Comparison of ENCODE assay signal across 8 cellular contexts in genomic region chr7:876972-877311, GRCh38. TPM values are rescaled to one million over a fixed set of nuclear protein-coding genes. Genes with fewer than 3 reads are reported as not detected.
DNase-seq lines count a peak whose midpoint lies in the region; ATAC-seq and TF ChIP-seq lines count a peak whose summit lies in the region.

No MANE protein-coding gene starts in this region.

- DNase-seq in cardiac muscle cell (ENCODE audit: low read depth in 1 of 2, low spot score in 1 of 2) (peak in 1 of 2 donors; percentile 21), Right ventricle myocardium inferior (ENCODE audit: missing footprints) (no peak), iPS DF 6.9 (ENCODE audit: low read depth, low spot score) (no peak), SIG-M5 (lab: John Stamatoyannopoulos, UW) (no peak)
- no peak for DNase-seq in activated CD4-positive, alpha-beta memory T cell treated with anti-CD3 and anti-CD28 coated beads, Interleukin-2, amount 10 ng/mL, durations not matched to agents 7 days and 5 days
- DNase-seq in stimulated activated naive CD8-positive, alpha-beta T cell treated with anti-CD3 and anti-CD28 coated beads, Interleukin-15, amount 100 ng/mL, for 72 hours, result no peak
- DNase-seq in activated CD4-positive, CD25-positive, alpha-beta regulatory T cell (lab: John Stamatoyannopoulos, UW), result no peak

- H3K4me1 ChIP-seq in cardiac muscle cell (ENCODE audit: low read depth) (peaks cover 19% of the 10 kb centered on the region), iPS DF 6.9 (ENCODE audit: control insufficient read depth, insufficient read depth, low read length) (0 out of 2 replicates have a peak, but pooled peaks cover 3% of the 10 kb centered on the region)

- WGBS in iPS DF 6.9 (ENCODE audit: insufficient coverage, insufficient read length), result no CpG with 5 or more reads among the region's 26 CpGs

- ATAC-seq in Right ventricle myocardium inferior (no peak), HG03342 (IDR thresholded peaks at IDR 0.05; ENCODE audit: unreplicated experiment) (peak; percentile 28)
- peak; percentile 36 for ATAC-seq in stimulated activated naive CD8-positive, alpha-beta T cell treated with anti-CD3 and anti-CD28 coated beads, Interleukin-15, amount 100 ng/mL, for 72 hours

- H3K27me3 ChIP-seq in cardiac muscle cell (no peaks in the 10 kb centered on the region), iPS DF 6.9 (ENCODE audit: control insufficient read depth, insufficient read depth, low read length) (no peaks in the 10 kb centered on the region)

- H3K9me3 Mint-ChIP-seq in activated CD4-positive, alpha-beta memory T cell treated with anti-CD3 and anti-CD28 coated beads, Interleukin-2, amount 10 ng/mL, durations not matched to agents 7 days and 5 days, result no peaks in the 10 kb centered on the region
- H3K9me3 Mint-ChIP-seq in stimulated activated naive CD8-positive, alpha-beta T cell treated with anti-CD3 and anti-CD28 coated beads, Interleukin-15, amount 100 ng/mL, for 72 hours, result no peaks in the 10 kb centered on the region

- H3K36me3 ChIP-seq in cardiac muscle cell, result peaks cover 9% of the 10 kb centered on the region
- peaks cover 13% of the 10 kb centered on the region for H3K36me3 ChIP-seq in iPS DF 6.9 (ENCODE audit: control insufficient read depth, insufficient read depth, low read length)

- no peaks in the 10 kb centered on the region for H3K27me3 Mint-ChIP-seq in activated CD4-positive, alpha-beta memory T cell treated with anti-CD3 and anti-CD28 coated beads, Interleukin-2, amount 10 ng/mL, durations not matched to agents 7 days and 5 days
- no peaks in the 10 kb centered on the region for H3K27me3 Mint-ChIP-seq in stimulated activated naive CD8-positive, alpha-beta T cell treated with anti-CD3 and anti-CD28 coated beads, Interleukin-15, amount 100 ng/mL, for 72 hours

- H3K4me3 Mint-ChIP-seq in activated CD4-positive, alpha-beta memory T cell treated with anti-CD3 and anti-CD28 coated beads, Interleukin-2, amount 10 ng/mL, durations not matched to agents 7 days and 5 days, result peak overlapping the region; percentile 96
- peak overlapping the region; percentile 89 to 98 for H3K4me3 Mint-ChIP-seq in stimulated activated naive CD8-positive, alpha-beta T cell treated with anti-CD3 and anti-CD28 coated beads, Interleukin-15, amount 100 ng/mL, for 72 hours

- POLR2A ChIA-PET in activated CD4-positive, alpha-beta memory T cell treated with anti-CD3 and anti-CD28 coated beads, Interleukin-2, amount 10 ng/mL, durations not matched to agents 7 days and 5 days (lab: Charles Lee), result interaction anchor here (0.6 to 2.7 kb wide), 9 partner anchors 20 to 292 kb away, joined by 3 to 11 read pairs (median 3); partner anchors contain the start of gene COX19

- H3K27ac Mint-ChIP-seq in activated CD4-positive, alpha-beta memory T cell treated with anti-CD3 and anti-CD28 coated beads, Interleukin-2, amount 10 ng/mL, durations not matched to agents 7 days and 5 days, result peak overlapping the region; percentile 87
- peak overlapping the region; percentile 96 to 97 for H3K27ac Mint-ChIP-seq in stimulated activated naive CD8-positive, alpha-beta T cell treated with anti-CD3 and anti-CD28 coated beads, Interleukin-15, amount 100 ng/mL, for 72 hours

- intact Hi-C loops in Right ventricle myocardium inferior (cut with DNase I), result loop anchor here (10.0 kb wide), 1 partner anchor 552 kb away; no protein-coding TSS in a partner anchor

- H3K4me3 ChIP-seq in cardiac muscle cell, result peak overlapping the region; percentile 98
- peak overlapping the region; percentile 64 for H3K4me3 ChIP-seq in iPS DF 6.9 (ENCODE audit: low read length)

- H3K27ac ChIP-seq in cardiac muscle cell (peak overlapping the region; percentile 90), iPS DF 6.9 (ENCODE audit: low read length) (no peak overlapping the region)

- CTCF ChIA-PET in activated CD4-positive, alpha-beta memory T cell treated with anti-CD3 and anti-CD28 coated beads, Interleukin-2, amount 10 ng/mL, durations not matched to agents 7 days and 5 days (lab: Charles Lee), result no interaction called here

- peaks cover 24% of the 10 kb centered on the region for H3K36me3 Mint-ChIP-seq in activated CD4-positive, alpha-beta memory T cell treated with anti-CD3 and anti-CD28 coated beads, Interleukin-2, amount 10 ng/mL, durations not matched to agents 7 days and 5 days (ENCODE audit: low read depth)

- H3K4me1 Mint-ChIP-seq in activated CD4-positive, alpha-beta memory T cell treated with anti-CD3 and anti-CD28 coated beads, Interleukin-2, amount 10 ng/mL, durations not matched to agents 7 days and 5 days, result peaks cover 26% of the 10 kb centered on the region
- peaks cover 36% of the 10 kb centered on the region for H3K4me1 Mint-ChIP-seq in stimulated activated naive CD8-positive, alpha-beta T cell treated with anti-CD3 and anti-CD28 coated beads, Interleukin-15, amount 100 ng/mL, for 72 hours

- no peak for TF ChIP-seq CTCF in cardiac muscle cell (IDR thresholded peaks at IDR 0.05; ENCODE audit: low read depth, low read length)

- H3K9me3 ChIP-seq in cardiac muscle cell (ENCODE audit: low read depth) (no peaks in the 10 kb centered on the region), iPS DF 6.9 (ENCODE audit: control insufficient read depth, insufficient read depth, low read length) (no peaks in the 10 kb centered on the region)

RNA-seq across cellular contexts. Expression of gene GET4, which starts 0.6 kb away (rescaled TPM):
- total RNA-seq in cardiac muscle cell (45.3 and 55.0 TPM in 2 replicates), Right ventricle myocardium inferior (19.1 TPM)
- polyA plus RNA-seq in cardiac muscle cell, result 75.4 and 82.6 TPM in 2 replicates
- 10 to 100 TPM; 32.6 to 38.2 TPM for total RNA-seq in activated CD4-positive, alpha-beta memory T cell treated with anti-CD3 and anti-CD28 coated beads, Interleukin-2, amount 10 ng/mL, durations not matched to agents 7 days and 5 days

RNA-seq across cellular contexts. Expression of gene SUN1, which starts 44.7 kb away (rescaled TPM):
- total RNA-seq in cardiac muscle cell (172 and 188 TPM in 2 replicates), Right ventricle myocardium inferior (176 TPM)
- 152 and 172 TPM in 2 replicates for polyA plus RNA-seq in cardiac muscle cell
- total RNA-seq in activated CD4-positive, alpha-beta memory T cell treated with anti-CD3 and anti-CD28 coated beads, Interleukin-2, amount 10 ng/mL, durations not matched to agents 7 days and 5 days, result 10 to 100 TPM; 65.7 to 72.8 TPM
